In genomic region chr6:115969207-115969929, GRCh38 we compare ENCODE assay signal across 15 cellular contexts.
A peak's percentile ranks its signal among the peaks of the same experiment; 100 is the strongest.
DNase-seq lines count a peak whose midpoint lies in the region; ATAC-seq, FAIRE-seq and TF ChIP-seq lines count a peak whose summit lies in the region.
"Had no signal": no experiment of that assay in that cellular context is flagged by ENCODE, and none has a peak within 500 bp of the region (broad histone marks: within the 10 kb centered on the region; RNA-seq: fewer than 3 reads in every experiment).

No MANE protein-coding gene starts in this region.

- TF ChIP-seq CTCF in A549 (IDR thresholded peaks at IDR 0.05), result no peak
- TF ChIP-seq CTCF in choroid plexus epithelial cell (conservative IDR thresholded peaks at IDR 0.05; ENCODE audit: low read depth, low read length), result no peak
- TF ChIP-seq CTCF in HepG2 (CRISPR knock-in tag; IDR thresholded peaks at IDR 0.05), result no peak
- TF ChIP-seq CTCF in vagina (IDR thresholded peaks at IDR 0.05), result no peak
- no peak for TF ChIP-seq CTCF in CD14-positive monocyte (IDR thresholded peaks at IDR 0.05)
- no peak for TF ChIP-seq CTCF in RWPE1 (conservative IDR thresholded peaks at IDR 0.05; ENCODE audit: low read depth)

- H3K27me3 ChIP-seq in HUES64 (ENCODE audit: insufficient read depth, low read length), result no peaks in the 10 kb centered on the region
- no peaks in the 10 kb centered on the region for H3K27me3 ChIP-seq in HepG2 (ENCODE audit: control insufficient read depth in 1 of 2, insufficient read depth in 2 of 2, low read length in 2 of 2)
- H3K27me3 ChIP-seq in vagina, result no peaks in the 10 kb centered on the region
- H3K27me3 ChIP-seq: suprapubic skin had no signal

- no peaks in the 10 kb centered on the region for H3K79me2 ChIP-seq in HepG2 (ENCODE audit: insufficient read depth, low read length)

- no peaks in the 10 kb centered on the region for H4K20me1 ChIP-seq in HepG2 (ENCODE audit: insufficient read depth, low read length)

- CTCF ChIA-PET in A549 (lab: Yijun Ruan, JAX), result no interaction called here
- CTCF ChIA-PET in HepG2 (lab: Yijun Ruan, JAX; ENCODE audit: low intra/inter-chr PET ratio, low total read pairs), result no interaction called here
- CTCF ChIA-PET in RWPE1 (lab: Yijun Ruan, JAX), result interaction anchor here (0.6 kb wide), 1 partner anchor 65 kb away, joined by 4 read pairs; no protein-coding TSS in a partner anchor

- POLR2A ChIA-PET in A549 (lab: Yijun Ruan, JAX), result no interaction called here
- POLR2A ChIA-PET in HepG2 (lab: Yijun Ruan, JAX), result no interaction called here
- POLR2A ChIA-PET in RWPE1 (lab: Yijun Ruan, JAX; ENCODE audit: low non-redundant PET), result no interaction called here

- no peaks in the 10 kb centered on the region for H3K36me3 Mint-ChIP-seq in CD14-positive monocyte
- H3K36me3 Mint-ChIP-seq: memory B cell, T-cell had no signal

- no TSS peak for BruUV-seq in HepG2 (replicated peaks; lab: Mats Ljungman, UMichigan)

- WGBS in A549 (ENCODE audit: missing lambda C conversion rate), result 82% methylated on average over 7 of the region's 7 CpGs
- WGBS in HUES64, result 88% methylated on average over 7 of the region's 7 CpGs
- 87% methylated on average over 7 of the region's 7 CpGs for WGBS in HepG2 (ENCODE audit: low lambda C conversion rate)

- in situ Hi-C loops in HepG2 (cut with HindIII; ENCODE audit: extremely low pct_ligation_motif_present, low pct_unique_long_range_greater_than_20kb), result no loop called here

- H3K4me3 ChIP-seq in A549 (no peak overlapping the region), HUES64 (ENCODE audit: low read length) (no peak overlapping the region), choroid plexus epithelial cell (ENCODE audit: low read depth, low read length) (no peak overlapping the region), HepG2 (replicated peaks in 1 of 3; ENCODE audit: insufficient read depth in 1 of 3, low read depth in 2 of 3, low read length in 3 of 3) (no peak overlapping the region), vagina (no peak overlapping the region)
- H3K4me3 ChIP-seq: suprapubic skin had no signal

- H3K9me3 Mint-ChIP-seq in CD14-positive monocyte, result peaks cover 0 to 2% (median 0%) of the 10 kb centered on the region in 7 donors
- H3K9me3 Mint-ChIP-seq: memory B cell, T-cell had no signal

- TF ChIP-seq EP300 in A549 (IDR thresholded peaks at IDR 0.05) (no peak), HepG2 (IDR thresholded peaks at IDR 0.05; ENCODE audit: low read depth in 2 of 2, low read length in 2 of 2) (no peak), HepG2 (CRISPR knock-in tag; IDR thresholded peaks at IDR 0.05; ENCODE audit: borderline replicate concordance) (no peak)

- H3K27me3 Mint-ChIP-seq in CD14-positive monocyte (ENCODE audit: low read depth in 3 of 3), result peaks cover 0 to 2% (median 0%) of the 10 kb centered on the region in 3 donors
- H3K27me3 Mint-ChIP-seq: memory B cell, T-cell had no signal

- H3K4me3 Mint-ChIP-seq in CD14-positive monocyte, result no peak overlapping the region
- H3K4me3 Mint-ChIP-seq: memory B cell, T-cell had no signal

- H3K4me1 ChIP-seq in A549, result peaks cover 28% of the 10 kb centered on the region
- peaks cover 18% of the 10 kb centered on the region; the same call in 1 of the 2 replicates for H3K4me1 ChIP-seq in HUES64 (ENCODE audit: insufficient read depth, low read length)
- peaks cover 7% of the 10 kb centered on the region; the same call in 1 of the 2 replicates for H3K4me1 ChIP-seq in HepG2 (ENCODE audit: insufficient read depth, low read length)
- no peaks in the 10 kb centered on the region for H3K4me1 ChIP-seq in vagina
- H3K4me1 ChIP-seq: suprapubic skin had no signal

- no peak overlapping the region for H2AFZ ChIP-seq in HepG2 (ENCODE audit: low read length)

- no peak overlapping the region for H3K9ac ChIP-seq in HUES64 (ENCODE audit: low read depth, low read length)
- no peak overlapping the region for H3K9ac ChIP-seq in HepG2 (ENCODE audit: insufficient read depth, low read depth, low read length)

- TF ChIP-seq POLR2A in A549 (IDR thresholded peaks at IDR 0.05; ENCODE audit: low read length) (no peak), HepG2 (IDR thresholded peaks at IDR 0.05; ENCODE audit: insufficient read depth in 1 of 2, low read depth in 2 of 2, low read length in 2 of 2) (no peak), vagina (IDR thresholded peaks at IDR 0.05) (no peak)

- H3K36me3 ChIP-seq in HUES64 (ENCODE audit: insufficient read depth, low read length) (no peaks in the 10 kb centered on the region), HepG2 (replicated peaks in 1 of 2; ENCODE audit: control insufficient read depth in 1 of 2, insufficient read depth in 2 of 2, low read length in 2 of 2) (peaks cover 2 to 5% of the 10 kb centered on the region in 2 experiments; a peak in 1 of 5 replicates), vagina (no peaks in the 10 kb centered on the region)

- H3K4me2 ChIP-seq in A549 (peak overlapping the region; percentile 4; the same call in 1 of the 3 replicates), HepG2 (ENCODE audit: low read depth, low read length) (no peak overlapping the region)

- ATAC-seq in A549, result no peak
- ATAC-seq in HepG2, result no peak
- ATAC-seq: T-cell had no signal

- peak in 1 of 2 experiments; percentile 3 for DNase-seq in A549 (ENCODE audit: low read depth in 1 of 2, low spot score in 1 of 2)
- peak; percentile 23 for DNase-seq in choroid plexus epithelial cell (ENCODE audit: low read depth)
- DNase-seq in HepG2 (ENCODE audit: low spot score), result no peak
- no peak for DNase-seq in vagina (ENCODE audit: extremely low spot score in 2 of 2)
- DNase-seq in activated CD8-positive, alpha-beta memory T cell treated with anti-CD3 and anti-CD28 coated beads, Interleukin-2, amount 50 U/mL, for 4 hours, result no peak
- no peak for DNase-seq in CD14-positive monocyte (ENCODE audit: low spot score)
- DNase-seq in RWPE1 (ENCODE audit: low spot score), result no peak
- DNase-seq: activated naive CD4-positive, alpha-beta T cell treated with anti-CD3 and anti-CD28 coated beads, Interleukin-2, amount 50 U/mL, for 16 hours; cortex of kidney; NCI-H1092; NCI-H526 treated with DMSO at 0.1 percent for 48 hours; T-cell had no signal

- intact Hi-C loops in HepG2 (cut with micrococcal nuclease; ENCODE audit: unreplicated experiment), result no loop called here
- intact Hi-C loops in vagina (cut with DNase I), result no loop called here
- intact Hi-C loops in CD14-positive monocyte (cut with micrococcal nuclease), result no loop called here

- H3K4me1 Mint-ChIP-seq in CD14-positive monocyte, result no peaks in the 10 kb centered on the region
- H3K4me1 Mint-ChIP-seq: memory B cell, T-cell had no signal

- no peak for TF ChIP-seq RAD21 in A549 (conservative IDR thresholded peaks at IDR 0.05 in 1 of 2, IDR thresholded peaks at IDR 0.05 in 1 of 2)
- TF ChIP-seq RAD21 in HepG2 (CRISPR knock-in tag; IDR thresholded peaks at IDR 0.05), result no peak

- no peak overlapping the region for H3K27ac Mint-ChIP-seq in CD14-positive monocyte
- H3K27ac Mint-ChIP-seq: memory B cell, T-cell had no signal

- H3K9me3 ChIP-seq in A549 (no peaks in the 10 kb centered on the region), HUES64 (ENCODE audit: insufficient read depth, low read depth, low read length) (no peaks in the 10 kb centered on the region), HepG2 (ENCODE audit: low read length) (no peaks in the 10 kb centered on the region), vagina (no peaks in the 10 kb centered on the region)
- H3K9me3 ChIP-seq: suprapubic skin had no signal

- H3K27ac ChIP-seq in A549, result peak overlapping the region in 1 of 2 experiments; percentile 36; a peak in 1 of 6 replicates
- peak overlapping the region; percentile 14; the same call in 1 of the 2 replicates for H3K27ac ChIP-seq in HUES64 (ENCODE audit: low read depth, low read length)
- H3K27ac ChIP-seq in HepG2 (ENCODE audit: extremely low read length, insufficient read depth, low read length), result no peak overlapping the region
- no peak overlapping the region for H3K27ac ChIP-seq in vagina
- H3K27ac ChIP-seq in RWPE1, result no peak overlapping the region
- H3K27ac ChIP-seq: suprapubic skin had no signal

- FAIRE-seq in A549 (lab: Jason Lieb, UNC) (no peak), HepG2 (lab: Jason Lieb, UNC) (no peak)

TF ChIP-seq in A549, 52 proteins besides CTCF, POLR2A, EP300 and RAD21 (continues in another document):
- TF ChIP-seq POLR2AphosphoS2 (conservative IDR thresholded peaks at IDR 0.05; ENCODE audit: low read length) (no peak), FOSL2 (IDR thresholded peaks at IDR 0.05) (no peak), FOSL2 (CRISPR knock-in tag; IDR thresholded peaks at IDR 0.05) (no peak), ZC3H11A (IDR thresholded peaks at IDR 0.05) (no peak), CEBPB (IDR thresholded peaks at IDR 0.05) (peak in 1 of 2 experiments; percentile 23; a peak in 1 of 4 replicates), E2F6 (IDR thresholded peaks at IDR 0.05; ENCODE audit: borderline replicate concordance, low read depth) (no peak), ZNF302 (CRISPR knock-in tag; IDR thresholded peaks at IDR 0.05) (no peak)

TF ChIP-seq in HepG2, 621 proteins besides CTCF, POLR2A, EP300 and RAD21 (continues in another document):
- no peak for TF ChIP-seq TOPORS (CRISPR knock-in tag; IDR thresholded peaks at IDR 0.05)
- no peak for TF ChIP-seq ZNF562 (CRISPR knock-in tag; IDR thresholded peaks at IDR 0.05; ENCODE audit: borderline replicate concordance)
- TF ChIP-seq CEBPB (IDR thresholded peaks at IDR 0.05; ENCODE audit: borderline replicate concordance, low read depth, low read length), result peak; percentile 79
- TF ChIP-seq RBM39 (IDR thresholded peaks at IDR 0.05; ENCODE audit: low read depth, low read length, poor library complexity, severe bottlenecking), result no peak
- no peak for TF ChIP-seq LRRFIP1 (CRISPR knock-in tag; conservative IDR thresholded peaks at IDR 0.05)
